8 cellular contexts compared by ENCODE assay signal in genomic region chr9:95510610-95511231, GRCh38. TPM values are rescaled to one million over a fixed set of nuclear protein-coding genes. Genes with fewer than 3 reads are reported as not detected.
DNase-seq lines count a peak whose midpoint lies in the region; ATAC-seq and TF ChIP-seq lines count a peak whose summit lies in the region.

No MANE protein-coding gene starts in this region.

- H3K4me1 Mint-ChIP-seq in WTC11: peaks cover 44% of the 10 kb centered on the region
- H3K4me1 Mint-ChIP-seq in immature natural killer cell: peaks cover 51 to 66% of the 10 kb centered on the region in 2 donors

- H3K36me3 ChIP-seq in ACC112 (ENCODE audit: insufficient read depth, low read length): no peaks in the 10 kb centered on the region

- H3K79me2 ChIP-seq in ACC112 (ENCODE audit: control insufficient read depth, insufficient read depth, low read length, unreplicated experiment): peaks cover 18% of the 10 kb centered on the region

- CTCF ChIA-PET in WTC11 (lab: Charles Lee): no interaction called here

- no peaks in the 10 kb centered on the region for H3K27me3 ChIP-seq in ACC112 (ENCODE audit: insufficient read depth, low read length)

- peak overlapping the region; percentile 85 for H2AFZ ChIP-seq in ACC112 (ENCODE audit: low read length, unreplicated experiment)

- POLR2A ChIA-PET in WTC11 (lab: Charles Lee): interaction anchor here (0.6 to 0.7 kb wide), 2 partner anchors 193 to 269 kb away, joined by 3 to 7 read pairs; no protein-coding TSS in a partner anchor

- H3K27me3 Mint-ChIP-seq in WTC11 (ENCODE audit: low read depth) (peaks cover 36% of the 10 kb centered on the region), immature natural killer cell (ENCODE audit: low read depth in 3 of 3) (peaks cover 30 to 53% (median 33%) of the 10 kb centered on the region in 3 donors)

- H3K36me3 Mint-ChIP-seq in WTC11: no peaks in the 10 kb centered on the region
- H3K36me3 Mint-ChIP-seq in immature natural killer cell: no peaks in the 10 kb centered on the region

- H3K9me3 Mint-ChIP-seq in WTC11: no peaks in the 10 kb centered on the region
- H3K9me3 Mint-ChIP-seq in immature natural killer cell: no peaks in the 10 kb centered on the region

- H3K4me3 Mint-ChIP-seq in WTC11 (peak overlapping the region; percentile 93), immature natural killer cell (peak overlapping the region; percentile 92 to 98 (median 98))

- H3K4me3 ChIP-seq in ACC112 (ENCODE audit: low read depth, low read length) (peak overlapping the region; percentile 94), cardiac fibroblast (replicated peaks in 1 of 2; ENCODE audit: low read depth in 2 of 2, low read length in 2 of 2) (peak overlapping the region; percentile 82 to 83), skin epidermis (peak overlapping the region; percentile 50 to 82 (median 58))

- peaks cover 7% of the 10 kb centered on the region for H3K4me1 ChIP-seq in ACC112 (ENCODE audit: control insufficient read depth, insufficient read depth, low read length, unreplicated experiment)

- peak; percentile 40 for ATAC-seq in GM18867 (IDR thresholded peaks at IDR 0.05; ENCODE audit: unreplicated experiment)
- peak; percentile 44 for ATAC-seq in HG03108 (IDR thresholded peaks at IDR 0.05; ENCODE audit: unreplicated experiment)
- ATAC-seq in WTC11: peak; percentile 61

- H3K27ac ChIP-seq in ACC112 (ENCODE audit: low read depth, low read length) (peak overlapping the region; percentile 80), skin epidermis (peak overlapping the region in 20 of 21 experiments; percentile 11 to 82 (median 77))

- DNase-seq in NCI-H2171 treated with DMSO at 0.1 percent for 48 hours (lab: John Stamatoyannopoulos, UW) (peak; percentile 97), WTC11 (ENCODE audit: low spot score) (peak; percentile 87), cardiac fibroblast (ENCODE audit: low read depth in 2 of 2) (peak; percentile 92 to 98), immature natural killer cell (peak; percentile 79 to 84 (median 80))

- TF ChIP-seq CTCF in WTC11 (IDR thresholded peaks at IDR 0.05): no peak
- no peak for TF ChIP-seq CTCF in cardiac fibroblast (IDR thresholded peaks at IDR 0.05; ENCODE audit: low read depth, low read length)

- H3K27ac Mint-ChIP-seq in WTC11 (peak overlapping the region; percentile 89), immature natural killer cell (peak overlapping the region; percentile 82 to 95 (median 89))

TF ChIP-seq in WTC11, 78 proteins besides CTCF, POLR2A, EP300 and RAD21:
- TF ChIP-seq ATF6 (CRISPR knock-in tag; IDR thresholded peaks at IDR 0.05): no peak
- TF ChIP-seq TP53 (CRISPR knock-in tag; IDR thresholded peaks at IDR 0.05): no peak
- TF ChIP-seq, protein P1, sequence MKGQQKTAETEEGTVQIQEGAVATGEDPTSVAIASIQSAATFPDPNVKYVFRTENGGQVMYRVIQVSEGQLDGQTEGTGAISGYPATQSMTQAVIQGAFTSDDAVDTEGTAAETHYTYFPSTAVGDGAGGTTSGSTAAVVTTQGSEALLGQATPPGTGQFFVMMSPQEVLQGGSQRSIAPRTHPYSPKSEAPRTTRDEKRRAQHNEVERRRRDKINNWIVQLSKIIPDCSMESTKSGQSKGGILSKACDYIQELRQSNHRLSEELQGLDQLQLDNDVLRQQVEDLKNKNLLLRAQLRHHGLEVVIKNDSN (CRISPR knock-in tag; IDR thresholded peaks at IDR 0.05): peak; percentile 85
- TF ChIP-seq FOXP4 (CRISPR knock-in tag; IDR thresholded peaks at IDR 0.05): 0 out of 2 replicates have a peak, but pooled peaks have one; percentile 10
- TF ChIP-seq, protein P2, sequence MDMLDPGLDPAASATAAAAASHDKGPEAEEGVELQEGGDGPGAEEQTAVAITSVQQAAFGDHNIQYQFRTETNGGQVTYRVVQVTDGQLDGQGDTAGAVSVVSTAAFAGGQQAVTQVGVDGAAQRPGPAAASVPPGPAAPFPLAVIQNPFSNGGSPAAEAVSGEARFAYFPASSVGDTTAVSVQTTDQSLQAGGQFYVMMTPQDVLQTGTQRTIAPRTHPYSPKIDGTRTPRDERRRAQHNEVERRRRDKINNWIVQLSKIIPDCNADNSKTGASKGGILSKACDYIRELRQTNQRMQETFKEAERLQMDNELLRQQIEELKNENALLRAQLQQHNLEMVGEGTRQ (CRISPR knock-in tag; IDR thresholded peaks at IDR 0.05): peak; percentile 94

RNA-seq across cellular contexts. Expression of gene PTCH1, which starts 6.0 kb away (rescaled TPM):
- 27.9 to 38.0 TPM (median 30.9 TPM) in 3 replicates for total RNA-seq in WTC11 (2021)
- polyA plus RNA-seq in immature natural killer cell: 10 to 100 TPM in 2 of 3 donors, 1 to 10 TPM in 1; 3.7 to 30.6 (median 16.1) TPM

Comparison
In these comparisons a context has a peak if more than half of its experiments do, and no peak if none do; other contexts are left out.
1. Peak in every context shown above with its lines: DNase-seq, ATAC-seq, H3K4me3 ChIP-seq and H3K27ac ChIP-seq.